ENCODE assay signal across 15 cellular contexts in the genomic region with DNA sequence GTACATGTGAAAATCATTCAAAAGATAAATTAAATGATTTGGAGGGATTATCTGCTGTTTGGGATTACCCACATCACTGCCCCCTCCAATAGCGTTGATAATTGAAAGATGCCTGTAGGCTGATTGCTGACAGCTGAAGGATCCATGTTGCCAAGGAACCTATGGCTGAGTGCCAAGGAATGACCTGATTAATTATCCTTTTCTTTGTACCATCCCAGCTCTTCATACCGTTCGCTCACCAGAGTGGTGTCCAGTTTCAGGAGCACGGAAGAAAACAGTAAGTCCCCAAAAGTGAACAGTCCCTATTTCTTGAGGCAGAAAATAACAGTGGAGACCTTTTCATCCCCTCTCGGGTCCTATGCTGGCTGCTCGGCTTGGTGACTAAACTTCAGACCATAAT.
A peak's percentile ranks its signal among the peaks of the same experiment; 100 is the strongest.
DNase-seq lines count a peak whose midpoint lies in the region; ATAC-seq and TF ChIP-seq lines count a peak whose summit lies in the region.
"Had no signal": no experiment of that assay in that cellular context is flagged by ENCODE, and none has a peak within 500 bp of the region (broad histone marks: within the 10 kb centered on the region; RNA-seq: fewer than 3 reads in every experiment).

No MANE protein-coding gene starts in this region.

- no peaks in the 10 kb centered on the region for H3K27me3 ChIP-seq in A673 (replicated peaks; ENCODE audit: insufficient read depth, low read depth, low read length, poor library complexity)

- H3K27ac ChIP-seq in A673 (ENCODE audit: low read depth, low read length, poor library complexity, severe bottlenecking) = no peak overlapping the region
- H3K27ac ChIP-seq: SK-N-MC had no signal

- peaks cover 13% of the 10 kb centered on the region for H3K27me3 Mint-ChIP-seq in brain
- peaks cover 0 to 9% of the 10 kb centered on the region in 2 donors for H3K27me3 Mint-ChIP-seq in natural killer cell (ENCODE audit: low read depth in 2 of 2)
- H3K27me3 Mint-ChIP-seq: naive B cell had no signal

- H3K27ac Mint-ChIP-seq in brain = peak overlapping the region in 4 of 5 experiments; percentile 8 to 85 (median 20)
- no peak overlapping the region for H3K27ac Mint-ChIP-seq in natural killer cell

- ATAC-seq in HG02610 (IDR thresholded peaks at IDR 0.05; ENCODE audit: unreplicated experiment) (no peak), natural killer cell (no peak)
- ATAC-seq: left lobe of liver had no signal

- no peak overlapping the region for H3K4me3 ChIP-seq in A673 (ENCODE audit: low read depth, low read length, poor library complexity, severe bottlenecking)
- H3K4me3 ChIP-seq: SK-N-MC had no signal

- H3K36me3 ChIP-seq in A673 (ENCODE audit: insufficient read depth, low read length, poor library complexity, severe bottlenecking) = no peaks in the 10 kb centered on the region

- POLR2A ChIA-PET in A673 (lab: Charles Lee; ENCODE audit: low non-redundant PET) = no interaction called here
- POLR2A ChIA-PET in HEK293T (lab: Yijun Ruan, JAX) = interaction anchor here (1.2 to 5.4 kb wide), 3 partner anchors 17 to 138 kb away, joined by 3 to 44 read pairs (median 4); partner anchors contain the start of gene COMMD3

- intact Hi-C loops in A673 (cut with micrococcal nuclease; ENCODE audit: unreplicated experiment) = no loop called here
- intact Hi-C loops in head of caudate nucleus (cut with DNase I) = no loop called here
- intact Hi-C loops in natural killer cell (cut with micrococcal nuclease) = no loop called here

- DNase-seq in A673 (ENCODE audit: low spot score) (peak; percentile 57), HEK293T (ENCODE audit: extremely low spot score) (no peak), NCI-H446 treated with DMSO at 0.1 percent for 48 hours (lab: John Stamatoyannopoulos, UW) (peak; percentile 80), head of caudate nucleus (no peak), cerebellum (ENCODE audit: low spot score) (no peak), natural killer cell (no peak)
- DNase-seq: activated CD4-positive, alpha-beta T cell treated with anti-CD3 and anti-CD28 coated beads, Interleukin-2, amount 50 U/mL, for 4 hours; activated T-cell treated with anti-CD3 and anti-CD28 coated beads, Interleukin-2, amount 50 U/mL, for 48 hours; cerebellar nuclear complex; naive B cell; NCI-H1048 had no signal

- H3K36me3 Mint-ChIP-seq in brain (peaks cover 5% of the 10 kb centered on the region), natural killer cell (no peaks in the 10 kb centered on the region)

- no peaks in the 10 kb centered on the region for H3K9me3 ChIP-seq in A673 (ENCODE audit: low read depth, low read length, poor library complexity, severe bottlenecking)

- no peaks in the 10 kb centered on the region for H3K4me1 ChIP-seq in A673 (ENCODE audit: insufficient read depth, low read length, poor library complexity, severe bottlenecking)

- CTCF ChIA-PET in A673 (lab: Charles Lee) = no interaction called here
- CTCF ChIA-PET in HEK293T (lab: Yijun Ruan, JAX) = interaction anchor here (0.6 kb wide), 1 partner anchor 146 kb away, joined by 3 read pairs; no protein-coding TSS in a partner anchor

- H3K4me1 Mint-ChIP-seq in brain = peaks cover 40% of the 10 kb centered on the region
- H3K4me1 Mint-ChIP-seq in natural killer cell = peaks cover 0 to 8% of the 10 kb centered on the region in 2 donors

- H3K9me3 Mint-ChIP-seq in brain = peaks cover 0 to 10% (median 9%) of the 10 kb centered on the region in 5 experiments
- no peaks in the 10 kb centered on the region for H3K9me3 Mint-ChIP-seq in natural killer cell
- H3K9me3 Mint-ChIP-seq: naive B cell had no signal

- BruUV-seq in A673 (replicated peaks; lab: Mats Ljungman, UMichigan) = no TSS peak

- TF ChIP-seq CTCF in A673 (conservative IDR thresholded peaks at IDR 0.05; ENCODE audit: low read depth, low read length) (no peak), brain (conservative IDR thresholded peaks at IDR 0.05) (no peak), natural killer cell (IDR thresholded peaks at IDR 0.05) (no peak)

- H3K4me3 Mint-ChIP-seq in brain = peak overlapping the region in 3 of 5 experiments; percentile 14 to 55 (median 41)
- H3K4me3 Mint-ChIP-seq in natural killer cell = no peak overlapping the region

TF ChIP-seq in HEK293T, 16 proteins besides CTCF, POLR2A, EP300 and RAD21:
- TF ChIP-seq SP1 (IDR thresholded peaks at IDR 0.05) = no peak
- no peak for TF ChIP-seq NFRKB (IDR thresholded peaks at IDR 0.05)
- no peak for TF ChIP-seq FOXM1 (IDR thresholded peaks at IDR 0.05; ENCODE audit: borderline replicate concordance)
- TF ChIP-seq, protein P1, sequence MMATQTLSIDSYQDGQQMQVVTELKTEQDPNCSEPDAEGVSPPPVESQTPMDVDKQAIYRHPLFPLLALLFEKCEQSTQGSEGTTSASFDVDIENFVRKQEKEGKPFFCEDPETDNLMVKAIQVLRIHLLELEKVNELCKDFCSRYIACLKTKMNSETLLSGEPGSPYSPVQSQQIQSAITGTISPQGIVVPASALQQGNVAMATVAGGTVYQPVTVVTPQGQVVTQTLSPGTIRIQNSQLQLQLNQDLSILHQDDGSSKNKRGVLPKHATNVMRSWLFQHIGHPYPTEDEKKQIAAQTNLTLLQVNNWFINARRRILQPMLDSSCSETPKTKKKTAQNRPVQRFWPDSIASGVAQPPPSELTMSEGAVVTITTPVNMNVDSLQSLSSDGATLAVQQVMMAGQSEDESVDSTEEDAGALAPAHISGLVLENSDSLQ (IDR thresholded peaks at IDR 0.05) = peak; percentile 59

Comparison
In these comparisons a context has a peak if more than half of its experiments do, and no peak if none do; other contexts are left out.
1. DNase-seq: peak in A673 (single experiment) and NCI-H446 treated with DMSO at 0.1 percent for 48 hours (single experiment); none in HEK293T (single experiment), head of caudate nucleus (0 of 42), cerebellum (single experiment) and natural killer cell (single experiment).
2. H3K27ac Mint-ChIP-seq: peak in brain (4 of 5); none in natural killer cell (0 of 2).